In genomic region chr2:189362283-189362682, GRCh38 we compare ENCODE assay signal across 20 cellular contexts.
"Had no signal": no experiment of that assay in that cellular context is flagged by ENCODE, and none has a peak within 500 bp of the region (broad histone marks: within the 10 kb centered on the region; RNA-seq: fewer than 3 reads in every experiment).

No MANE protein-coding gene starts in this region.

- H3K4me3 Mint-ChIP-seq: activated T-cell treated with anti-CD3 and anti-CD28 coated beads, Interleukin-2, amount 50 U/mL, for 4 hours; brain; naive B cell; neural progenitor cell; stimulated activated memory B cell treated with anti-CD40 and anti-IgM and Interleukin-4, amounts not matched to agents 10 μg/mL and 1 μg/mL and 100 μg/mL, for 72 hours; T-cell; type B pancreatic cell had no signal

- H3K9me3 Mint-ChIP-seq: neural progenitor cell; stimulated activated memory B cell treated with anti-CD40 and anti-IgM and Interleukin-4, amounts not matched to agents 10 μg/mL and 1 μg/mL and 100 μg/mL, for 72 hours; T-cell had no signal

- H2AFZ ChIP-seq: hepatocyte, neural progenitor cell had no signal

- ATAC-seq: activated T-cell treated with anti-CD3 and anti-CD28 coated beads, Interleukin-2, amount 50 U/mL, for 4 hours; left lung; stimulated activated memory B cell treated with anti-CD40 and anti-IgM and Interleukin-4, amounts not matched to agents 10 μg/mL and 1 μg/mL and 100 μg/mL, for 72 hours; T-cell had no signal

- H3K79me2 ChIP-seq: hepatocyte had no signal

- H3K4me1 Mint-ChIP-seq: brain; naive B cell; neural progenitor cell; stimulated activated memory B cell treated with anti-CD40 and anti-IgM and Interleukin-4, amounts not matched to agents 10 μg/mL and 1 μg/mL and 100 μg/mL, for 72 hours; T-cell had no signal

- H3K27ac ChIP-seq: adrenal gland, hepatocyte, left lung, neural progenitor cell, ovary had no signal

- H3K4me3 ChIP-seq: adrenal gland, esophagus muscularis mucosa, hepatocyte, left lung, neural progenitor cell, ovary had no signal

- H3K4me1 ChIP-seq: adrenal gland, left lung, neural progenitor cell had no signal

- H3K27ac Mint-ChIP-seq: brain; naive B cell; neural progenitor cell; stimulated activated memory B cell treated with anti-CD40 and anti-IgM and Interleukin-4, amounts not matched to agents 10 μg/mL and 1 μg/mL and 100 μg/mL, for 72 hours; T-cell; type B pancreatic cell had no signal

- H3K9me3 ChIP-seq: adrenal gland, esophagus muscularis mucosa, left lung, ovary had no signal

- H3K9ac ChIP-seq: neural progenitor cell had no signal

- H3K36me3 Mint-ChIP-seq: brain; naive B cell; neural progenitor cell; stimulated activated memory B cell treated with anti-CD40 and anti-IgM and Interleukin-4, amounts not matched to agents 10 μg/mL and 1 μg/mL and 100 μg/mL, for 72 hours; T-cell had no signal

- H3K36me3 ChIP-seq: adrenal gland, esophagus muscularis mucosa, left lung, neural progenitor cell, ovary had no signal

- DNase-seq: activated CD4-positive, alpha-beta T cell treated with anti-CD3 and anti-CD28 coated beads, Interleukin-2, amount 50 U/mL, for 4 hours; activated gamma-delta T cell; activated T-cell treated with anti-CD3 and anti-CD28 coated beads, Interleukin-2, amount 50 U/mL, for 4 hours; adrenal gland; central memory CD4-positive, alpha-beta T cell; cortex of kidney; effector CD4-positive, alpha-beta T cell; left lung; mammary epithelial cell; naive B cell; ovary; stimulated activated CD4-positive, alpha-beta T cell treated with anti-CD3 and anti-CD28 coated beads, Interleukin-2, amount 100 ng/mL, for 48 hours; T-cell; T-helper 9 cell had no signal

- H3K4me2 ChIP-seq: hepatocyte, neural progenitor cell had no signal

- H3K27me3 Mint-ChIP-seq: stimulated activated memory B cell treated with anti-CD40 and anti-IgM and Interleukin-4, amounts not matched to agents 10 μg/mL and 1 μg/mL and 100 μg/mL, for 72 hours; T-cell; type B pancreatic cell had no signal

- H3K27me3 ChIP-seq: adrenal gland, esophagus muscularis mucosa, hepatocyte, left lung, neural progenitor cell, ovary had no signal
